11 cellular contexts compared by ENCODE assay signal in the genomic region with DNA sequence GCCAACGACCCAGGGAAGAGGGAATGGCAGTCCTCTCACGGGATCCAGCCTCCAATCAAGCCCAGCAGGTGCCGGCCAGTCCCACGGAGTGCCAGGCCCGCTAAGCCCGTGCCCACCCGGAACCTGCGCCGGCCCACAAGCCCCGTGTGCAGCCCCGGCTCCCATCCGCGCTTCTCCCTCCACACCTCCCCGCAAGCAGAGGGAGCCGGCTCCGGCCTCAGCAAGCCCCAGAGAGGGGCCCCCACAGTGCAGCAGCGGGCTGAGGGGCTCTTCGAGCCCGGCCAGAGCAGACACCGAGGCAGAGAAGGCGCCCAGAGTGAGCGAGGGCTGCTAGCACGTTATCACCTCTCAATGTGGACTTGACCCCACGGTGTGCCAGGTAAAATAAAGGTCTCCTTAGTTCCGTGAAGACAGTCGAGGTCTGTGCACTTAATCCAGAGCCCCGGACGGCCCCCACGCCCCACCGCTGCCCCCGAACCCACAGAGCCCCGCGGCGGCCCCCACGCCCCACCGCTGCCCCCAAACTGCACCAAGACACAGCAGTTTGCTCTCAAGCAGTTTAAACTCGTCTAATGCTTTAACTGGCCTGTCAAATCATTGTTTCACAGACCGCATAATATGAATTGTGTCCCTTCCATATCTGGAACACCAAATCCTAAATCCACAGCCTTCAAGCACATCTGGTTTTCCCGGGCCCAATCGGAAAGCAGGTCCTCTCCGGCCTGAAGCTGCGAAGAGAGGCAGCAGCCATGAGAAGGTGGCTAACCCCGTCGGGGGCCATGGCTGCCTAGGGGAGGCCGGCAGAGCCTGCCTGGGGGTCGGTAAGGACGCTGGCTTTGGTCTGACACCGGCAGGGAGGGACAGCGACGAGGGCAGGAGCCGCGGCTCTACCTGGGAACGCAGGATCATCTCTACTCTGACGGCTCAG.
"Had no signal": no experiment of that assay in that cellular context is flagged by ENCODE, and none has a peak within 500 bp of the region (broad histone marks: within the 10 kb centered on the region; RNA-seq: fewer than 3 reads in every experiment).

No MANE protein-coding gene starts in this region.

- ATAC-seq: right lobe of liver, T-helper 17 cell had no signal

- H3K9me3 Mint-ChIP-seq: activated B cell treated with CpG ODN at 0.5 μM for 24 hours had no signal

- H3K27me3 Mint-ChIP-seq: activated B cell treated with CpG ODN at 0.5 μM for 24 hours, progenitor cell of endocrine pancreas, T-helper 17 cell had no signal

- H3K4me1 ChIP-seq: right lobe of liver, vagina had no signal

- H3K27ac Mint-ChIP-seq: activated B cell treated with CpG ODN at 0.5 μM for 24 hours, progenitor cell of endocrine pancreas, T-helper 17 cell had no signal

- H3K36me3 ChIP-seq: neutrophil, right lobe of liver, vagina had no signal

- H3K9me3 ChIP-seq: neutrophil, right lobe of liver, vagina had no signal

- DNase-seq: activated B cell treated with CpG ODN at 0.5 μM for 24 hours; activated CD4-positive, alpha-beta T cell treated with anti-CD3 and anti-CD28 coated beads for 48 hours; activated naive CD4-positive, alpha-beta T cell; hypothalamus; SIG-M5; stimulated activated CD4-positive, alpha-beta T cell treated with anti-CD3 and anti-CD28 coated beads, Interleukin-1b, Interleukin-23, amount 100 ng/mL, for 48 hours; T-helper 17 cell had no signal

- H3K4me1 Mint-ChIP-seq: activated B cell treated with CpG ODN at 0.5 μM for 24 hours, T-helper 17 cell had no signal

- H3K4me3 Mint-ChIP-seq: activated B cell treated with CpG ODN at 0.5 μM for 24 hours, T-helper 17 cell had no signal

- H3K4me3 ChIP-seq: right lobe of liver, vagina had no signal

- H3K27me3 ChIP-seq: neutrophil, right lobe of liver, vagina had no signal

- H3K27ac ChIP-seq: neutrophil, right lobe of liver, vagina had no signal
